18 cellular contexts compared by ENCODE assay signal in genomic region chr5:98836175-98836574, GRCh38.
DNase-seq lines count a peak whose midpoint lies in the region; TF ChIP-seq lines count a peak whose summit lies in the region.
"Had no signal": no experiment of that assay in that cellular context is flagged by ENCODE, and none has a peak within 500 bp of the region (broad histone marks: within the 10 kb centered on the region; RNA-seq: fewer than 3 reads in every experiment).

No MANE protein-coding gene starts in this region.

- no peaks in the 10 kb centered on the region for H3K4me1 ChIP-seq in osteoblast (ENCODE audit: insufficient read depth, low read length)
- H3K4me1 ChIP-seq: BE2C had no signal

- no peak overlapping the region for H3K4me2 ChIP-seq in osteoblast (ENCODE audit: insufficient read depth, low read length)

- H3K36me3 ChIP-seq in osteoblast (ENCODE audit: insufficient read depth, low read length) = no peaks in the 10 kb centered on the region
- H3K36me3 ChIP-seq: BE2C had no signal

- no peaks in the 10 kb centered on the region for H3K27me3 ChIP-seq in osteoblast (ENCODE audit: insufficient read depth, low read length)
- H3K27me3 ChIP-seq: BE2C had no signal

- peak overlapping the region; percentile 20 for H2AFZ ChIP-seq in osteoblast (ENCODE audit: low read length)

- H4K20me1 ChIP-seq in osteoblast (ENCODE audit: insufficient read depth, low read length) = no peaks in the 10 kb centered on the region

- no peaks in the 10 kb centered on the region for H3K9me3 ChIP-seq in osteoblast (ENCODE audit: low read depth, low read length)
- H3K9me3 ChIP-seq: BE2C had no signal

- H3K79me2 ChIP-seq in osteoblast (ENCODE audit: insufficient read depth, low read length) = no peaks in the 10 kb centered on the region

- H3K27ac ChIP-seq in osteoblast (ENCODE audit: low read depth, low read length) = no peak overlapping the region

- peak; percentile 10 for DNase-seq in NCI-H2196 (lab: John Stamatoyannopoulos, UW; ENCODE audit: unreplicated experiment)
- no peak for DNase-seq in NCI-H2196 treated with DMSO at 0.1 percent for 48 hours (lab: John Stamatoyannopoulos, UW; ENCODE audit: unreplicated experiment)
- peak; percentile 18 for DNase-seq in LNCaP clone FGC (ENCODE audit: low read depth)
- peak; percentile 6 for DNase-seq in epithelial cell of esophagus (ENCODE audit: low read depth)
- DNase-seq in osteoblast (ENCODE audit: insufficient read length, low spot score, missing footprints) = no peak
- DNase-seq in activated effector memory CD4-positive, alpha-beta T cell treated with Interleukin-2 at 50 U/mL for 16 hours = no peak
- no peak for DNase-seq in COLO829 (ENCODE audit: low spot score)
- DNase-seq: BE2C; CD4-positive, CD25-positive, alpha-beta regulatory T cell; DMS153; EL; NCI-H1105 treated with DMSO at 0.1 percent for 48 hours; NCI-H187 treated with DMSO at 0.1 percent for 48 hours; NCI-H446; NCI-H774; RPMI8226; SIG-M5 had no signal

- H3K4me3 ChIP-seq in LNCaP clone FGC (ENCODE audit: low read depth, low read length) (no peak overlapping the region), epithelial cell of esophagus (ENCODE audit: low read length) (no peak overlapping the region), osteoblast (ENCODE audit: insufficient read depth, low read length) (no peak overlapping the region)
- H3K4me3 ChIP-seq: GM12878 had no signal

- TF ChIP-seq CTCF in LNCaP clone FGC (IDR thresholded peaks at IDR 0.05; ENCODE audit: control insufficient read depth, extremely low read depth, insufficient read depth) = no peak
- TF ChIP-seq CTCF in epithelial cell of esophagus (IDR thresholded peaks at IDR 0.05; ENCODE audit: insufficient read depth, low read depth, low read length, missing control alignments) = no peak
- no peak for TF ChIP-seq CTCF in osteoblast (IDR thresholded peaks at IDR 0.05; ENCODE audit: extremely low read depth, low read depth, low read length)

Comparison
In these comparisons a context has a peak if more than half of its experiments do, and no peak if none do; other contexts are left out.
1. DNase-seq: peak in NCI-H2196 (single experiment), LNCaP clone FGC (single experiment) and epithelial cell of esophagus (single experiment); none in NCI-H2196 treated with DMSO at 0.1 percent for 48 hours (single experiment), osteoblast (single experiment), activated effector memory CD4-positive, alpha-beta T cell treated with Interleukin-2 at 50 U/mL for 16 hours (single experiment) and COLO829 (single experiment).